In the genomic region with DNA sequence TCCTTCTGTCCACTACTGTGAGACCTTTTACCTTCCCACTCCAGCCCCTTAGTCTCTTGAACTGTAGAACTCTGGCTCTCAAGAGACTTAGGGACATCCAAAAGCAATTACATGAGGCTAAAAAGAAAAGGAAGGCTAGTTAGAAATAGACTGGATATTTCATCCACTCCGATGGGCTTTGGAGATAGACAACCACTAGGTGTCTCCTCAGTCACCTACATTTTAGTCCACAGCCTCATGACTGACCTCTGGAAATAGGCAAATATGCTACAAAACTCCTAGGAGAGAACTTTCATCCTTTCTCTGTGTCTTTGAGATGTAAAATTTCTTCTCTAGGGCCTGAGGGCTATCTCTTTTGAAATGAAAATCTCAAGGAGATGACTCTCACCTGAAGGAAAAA, we compare ENCODE assay signal across 8 cellular contexts. TPM values are rescaled to one million over a fixed set of nuclear protein-coding genes. Genes with fewer than 3 reads are reported as not detected.
DNase-seq lines count a peak whose midpoint lies in the region; ATAC-seq, FAIRE-seq and TF ChIP-seq lines count a peak whose summit lies in the region.

No MANE protein-coding gene starts in this region.

- no peaks in the 10 kb centered on the region for H3K9me3 ChIP-seq in WERI-Rb-1 (ENCODE audit: severe bottlenecking)
- H3K9me3 ChIP-seq in HepG2 (ENCODE audit: low read length) = no peaks in the 10 kb centered on the region
- no peaks in the 10 kb centered on the region for H3K9me3 ChIP-seq in aorta (ENCODE audit: control insufficient read depth, low read length)

- intact Hi-C loops in HepG2 (cut with micrococcal nuclease; ENCODE audit: unreplicated experiment) (loop anchor here (5.0 to 10.0 kb wide), 2 partner anchors 48 to 91 kb away; partner anchors contain the start of genes CUL4B and MCTS1), aorta (cut with DNase I) (no loop called here)

- H3K36me3 ChIP-seq in WERI-Rb-1 = no peaks in the 10 kb centered on the region
- H3K36me3 ChIP-seq in HepG2 (replicated peaks in 1 of 2; ENCODE audit: control insufficient read depth in 1 of 2, insufficient read depth in 2 of 2, low read length in 2 of 2) = no peaks in the 10 kb centered on the region
- H3K36me3 ChIP-seq in aorta (ENCODE audit: control insufficient read depth in 1 of 2, insufficient read depth in 2 of 2, low read length in 1 of 2) = no peaks in the 10 kb centered on the region

- H3K27ac ChIP-seq in WERI-Rb-1 (no peak overlapping the region), HepG2 (ENCODE audit: extremely low read length, insufficient read depth, low read length) (no peak overlapping the region), aorta (ENCODE audit: low read depth in 1 of 2, low read length in 2 of 2) (no peak overlapping the region)

- no peak overlapping the region for H3K9ac ChIP-seq in HepG2 (ENCODE audit: insufficient read depth, low read depth, low read length)

- TF ChIP-seq CTCF in WERI-Rb-1 (IDR thresholded peaks at IDR 0.05; ENCODE audit: low read depth, low read length) (peak; percentile 45), HepG2 (CRISPR knock-in tag; IDR thresholded peaks at IDR 0.05) (peak; percentile 60)

- WGBS in HepG2 (ENCODE audit: low lambda C conversion rate) = 8% methylated on average over 1 of the region's 1 CpG
- WGBS in aorta, 2 donors = 28 to 58% methylated on average over 1 of the region's 1 CpG

- POLR2A ChIA-PET in HepG2 (lab: Yijun Ruan, JAX) = no interaction called here

- in situ Hi-C loops in HepG2 (cut with HindIII; ENCODE audit: extremely low pct_ligation_motif_present, low pct_unique_long_range_greater_than_20kb) = loop anchor here (10.0 kb wide), 1 partner anchor 151 kb away; no protein-coding TSS in a partner anchor

- peaks cover 37% of the 10 kb centered on the region for H3K4me1 ChIP-seq in HepG2 (ENCODE audit: insufficient read depth, low read length)
- H3K4me1 ChIP-seq in aorta (ENCODE audit: control insufficient read depth in 1 of 2, insufficient read depth in 2 of 2, low read length in 2 of 2) = no peaks in the 10 kb centered on the region

- CTCF ChIA-PET in HepG2 (lab: Yijun Ruan, JAX; ENCODE audit: low intra/inter-chr PET ratio, low total read pairs) = no interaction called here

- no peaks in the 10 kb centered on the region for H3K27me3 ChIP-seq in WERI-Rb-1 (ENCODE audit: insufficient read depth, low read depth, severe bottlenecking)
- no peaks in the 10 kb centered on the region for H3K27me3 ChIP-seq in HepG2 (ENCODE audit: control insufficient read depth in 1 of 2, insufficient read depth in 2 of 2, low read length in 2 of 2)
- no peaks in the 10 kb centered on the region for H3K27me3 ChIP-seq in aorta (ENCODE audit: control insufficient read depth in 1 of 2, insufficient read depth in 2 of 2, low read length in 1 of 2)

- no peak for TF ChIP-seq POLR2A in HepG2 (IDR thresholded peaks at IDR 0.05; ENCODE audit: insufficient read depth in 1 of 2, low read depth in 2 of 2, low read length in 2 of 2)

- no peaks in the 10 kb centered on the region for H4K20me1 ChIP-seq in HepG2 (ENCODE audit: insufficient read depth, low read length)

- no peak for TF ChIP-seq EP300 in HepG2 (IDR thresholded peaks at IDR 0.05; ENCODE audit: low read depth in 2 of 2, low read length in 2 of 2)
- TF ChIP-seq EP300 in HepG2 (CRISPR knock-in tag; IDR thresholded peaks at IDR 0.05; ENCODE audit: borderline replicate concordance) = no peak

- no peak overlapping the region for H3K4me2 ChIP-seq in HepG2 (ENCODE audit: low read depth, low read length)

- peak; percentile 40 for FAIRE-seq in HepG2 (lab: Jason Lieb, UNC)

- no peak overlapping the region for H2AFZ ChIP-seq in HepG2 (ENCODE audit: low read length)

- no peaks in the 10 kb centered on the region for H3K79me2 ChIP-seq in HepG2 (ENCODE audit: insufficient read depth, low read length)

- DNase-seq in Daoy (ENCODE audit: low read depth) (peak; percentile 7), HT1080 (ENCODE audit: low read depth) (peak; percentile 17), WERI-Rb-1 (no peak), HepG2 (ENCODE audit: low spot score) (peak; percentile 32), SHP77 treated with DMSO at 0.1 percent for 48 hours (lab: John Stamatoyannopoulos, UW) (no peak), aorta (no peak), islet precursor cell (no peak)

- no peak for TF ChIP-seq RAD21 in HepG2 (CRISPR knock-in tag; IDR thresholded peaks at IDR 0.05)

- no TSS peak for BruUV-seq in HepG2 (replicated peaks; lab: Mats Ljungman, UMichigan)

- ATAC-seq in HepG2 (peak; percentile 86), aorta (ENCODE audit: low FRiP score) (no peak), HG02759 (IDR thresholded peaks at IDR 0.05; ENCODE audit: unreplicated experiment) (no peak)

- H3K4me3 ChIP-seq in WERI-Rb-1 (ENCODE audit: low read depth, low read length) (no peak overlapping the region), HepG2 (replicated peaks in 1 of 3; ENCODE audit: insufficient read depth in 1 of 3, low read depth in 2 of 3, low read length in 3 of 3) (no peak overlapping the region), aorta (ENCODE audit: low read length in 2 of 2) (no peak overlapping the region)

TF ChIP-seq in HepG2, 621 proteins besides CTCF, POLR2A, EP300 and RAD21 (continues in another document):
- TF ChIP-seq ZNF205 (CRISPR knock-in tag; IDR thresholded peaks at IDR 0.05) = no peak
- no peak for TF ChIP-seq MAFF (IDR thresholded peaks at IDR 0.05; ENCODE audit: low read depth, low read length)
- TF ChIP-seq PHF5A (CRISPR knock-in tag; IDR thresholded peaks at IDR 0.05; ENCODE audit: low read depth, unreplicated experiment) = no peak
- no peak for TF ChIP-seq SMARCE1 (IDR thresholded peaks at IDR 0.05; ENCODE audit: borderline replicate concordance)
- no peak for TF ChIP-seq ZFP37 (CRISPR knock-in tag; IDR thresholded peaks at IDR 0.05; ENCODE audit: borderline replicate concordance)
- TF ChIP-seq ZNF563 (CRISPR knock-in tag; IDR thresholded peaks at IDR 0.05) = no peak

RNA-seq across cellular contexts. Expression of gene LAMP2, which starts 45.1 kb away (rescaled TPM):
- 26.8 and 37.0 TPM in 2 replicates for total RNA-seq in Daoy (2014; rRNA removed; shearing (Covaris generic))
- total RNA-seq in HT1080 (2014; rRNA removed; shearing (Covaris generic)) = 33.2 and 50.2 TPM in 2 replicates
- 66.8 and 84.0 TPM in 2 replicates for polyA plus RNA-seq in HT1080 (2015; cell fraction: cytosol; rRNA removed)
- 133 and 159 TPM in 2 replicates for polyA plus RNA-seq in HT1080 (2015; cell fraction: nucleus; rRNA removed)
- total RNA-seq in HepG2 (2016; rRNA removed; fragmentation: Illumina TruSeq; extraction: Trizol) (63.0 and 127 TPM in 2 replicates), aorta (100 to 1,000 TPM in 1 of 2 donors, 10 to 100 TPM in 1; 71.8 to 101 TPM)
- 6.3 and 8.5 TPM in 2 replicates for total RNA-seq in HepG2 (2016; cell fraction: cytosol; rRNA removed; fragmentation: Illumina TruSeq; extraction: Trizol; ENCODE audit: low read depth)
- 61.8 and 127 TPM in 2 replicates for total RNA-seq in HepG2 (2016; cell fraction: insoluble cytoplasmic fraction; rRNA removed; fragmentation: Illumina TruSeq; extraction: Trizol)
- 14.0 and 16.8 TPM in 2 replicates for total RNA-seq in HepG2 (2016; cell fraction: membrane; rRNA removed; fragmentation: Illumina TruSeq; extraction: Trizol)
- total RNA-seq in HepG2 (2016; cell fraction: nucleus; rRNA removed; fragmentation: Illumina TruSeq; extraction: Trizol) = 117 and 132 TPM in 2 replicates
- polyA plus RNA-seq in HepG2 (2011; rRNA removed) (143 and 170 TPM in 2 replicates), aorta (10 to 100 TPM; 35.8 to 40.8 TPM)
- 88.8 and 129 TPM in 2 replicates for polyA plus RNA-seq in HepG2 (2011; cell fraction: cytosol; rRNA removed)
- 38.3 and 46.9 TPM in 2 replicates for polyA plus RNA-seq in HepG2 (2011; cell fraction: nucleus; rRNA removed)
- polyA plus RNA-seq in HepG2 (2012) = 131 and 146 TPM in 2 replicates
- 7.2 and 7.3 TPM in 2 replicates for polyA plus RNA-seq in HepG2 (2016; cell fraction: cytosol; fragmentation: Illumina TruSeq; extraction: Trizol; ENCODE audit: low read depth)
- 51.7 and 54.1 TPM in 2 replicates for polyA plus RNA-seq in HepG2 (2016; cell fraction: insoluble cytoplasmic fraction; fragmentation: Illumina TruSeq; extraction: Trizol; ENCODE audit: low read depth)
- 12.2 and 13.2 TPM in 2 replicates for polyA plus RNA-seq in HepG2 (2016; cell fraction: membrane; fragmentation: Illumina TruSeq; extraction: Trizol; ENCODE audit: low read depth)
- 124 and 129 TPM in 2 replicates for polyA plus RNA-seq in HepG2 (2016; cell fraction: nucleus; fragmentation: Illumina TruSeq; extraction: Trizol; ENCODE audit: insufficient read depth, low read depth)
- 28.8 and 70.3 TPM in 2 replicates for polyA minus RNA-seq in HepG2 (2011; rRNA and poly(A)+ RNA removed; ENCODE audit: low replicate concordance)
- 106 and 122 TPM in 2 replicates for polyA minus RNA-seq in HepG2 (2011; cell fraction: cytosol; rRNA and poly(A)+ RNA removed)
- 61.7 and 77.6 TPM in 2 replicates for polyA minus RNA-seq in HepG2 (2011; cell fraction: nucleus; rRNA and poly(A)+ RNA removed)

RNA-seq across cellular contexts. Expression of gene CUL4B, which starts 46.5 kb away (rescaled TPM):
- total RNA-seq in Daoy (2014; rRNA removed; shearing (Covaris generic)) = 30.1 and 35.5 TPM in 2 replicates
- total RNA-seq in HT1080 (2014; rRNA removed; shearing (Covaris generic)) = 16.3 and 18.2 TPM in 2 replicates
- polyA plus RNA-seq in HT1080 (2015; cell fraction: cytosol; rRNA removed) = 44.0 and 59.9 TPM in 2 replicates
- polyA plus RNA-seq in HT1080 (2015; cell fraction: nucleus; rRNA removed) = 118 and 125 TPM in 2 replicates
- total RNA-seq in HepG2 (2016; rRNA removed; fragmentation: Illumina TruSeq; extraction: Trizol) = 28.5 and 50.0 TPM in 2 replicates
- total RNA-seq in HepG2 (2016; cell fraction: cytosol; rRNA removed; fragmentation: Illumina TruSeq; extraction: Trizol; ENCODE audit: low read depth) = 1.9 and 3.0 TPM in 2 replicates
- total RNA-seq in HepG2 (2016; cell fraction: insoluble cytoplasmic fraction; rRNA removed; fragmentation: Illumina TruSeq; extraction: Trizol) = 27.7 and 47.4 TPM in 2 replicates
- 13.7 and 16.5 TPM in 2 replicates for total RNA-seq in HepG2 (2016; cell fraction: membrane; rRNA removed; fragmentation: Illumina TruSeq; extraction: Trizol)
- total RNA-seq in HepG2 (2016; cell fraction: nucleus; rRNA removed; fragmentation: Illumina TruSeq; extraction: Trizol) = 27.4 and 28.7 TPM in 2 replicates
- polyA plus RNA-seq in HepG2 (2011; rRNA removed) = 20.0 and 21.6 TPM in 2 replicates
- 7.2 and 9.7 TPM in 2 replicates for polyA plus RNA-seq in HepG2 (2011; cell fraction: cytosol; rRNA removed)
- polyA plus RNA-seq in HepG2 (2011; cell fraction: nucleus; rRNA removed) = 20.0 and 20.3 TPM in 2 replicates
- 21.4 and 31.8 TPM in 2 replicates for polyA plus RNA-seq in HepG2 (2012)
- polyA plus RNA-seq in HepG2 (2016; cell fraction: cytosol; fragmentation: Illumina TruSeq; extraction: Trizol; ENCODE audit: low read depth) = 1.6 and 1.7 TPM in 2 replicates
- 34.8 and 35.0 TPM in 2 replicates for polyA plus RNA-seq in HepG2 (2016; cell fraction: insoluble cytoplasmic fraction; fragmentation: Illumina TruSeq; extraction: Trizol; ENCODE audit: low read depth)
- 5.6 and 7.3 TPM in 2 replicates for polyA plus RNA-seq in HepG2 (2016; cell fraction: membrane; fragmentation: Illumina TruSeq; extraction: Trizol; ENCODE audit: low read depth)
- 38.2 and 39.5 TPM in 2 replicates for polyA plus RNA-seq in HepG2 (2016; cell fraction: nucleus; fragmentation: Illumina TruSeq; extraction: Trizol; ENCODE audit: insufficient read depth, low read depth)
- 108 and 117 TPM in 2 replicates for polyA minus RNA-seq in HepG2 (2011; rRNA and poly(A)+ RNA removed; ENCODE audit: low replicate concordance)
- 29.7 and 32.7 TPM in 2 replicates for polyA minus RNA-seq in HepG2 (2011; cell fraction: cytosol; rRNA and poly(A)+ RNA removed)
- 31.4 and 38.3 TPM in 2 replicates for polyA minus RNA-seq in HepG2 (2011; cell fraction: nucleus; rRNA and poly(A)+ RNA removed)
- total RNA-seq in aorta = 10 to 100 TPM; 47.3 to 48.2 TPM
- 10 to 100 TPM; 22.4 to 53.5 TPM for polyA plus RNA-seq in aorta

Comparison
In these comparisons a context has a peak if more than half of its experiments do, and no peak if none do; other contexts are left out.
1. DNase-seq: peak in Daoy (single experiment), HT1080 (single experiment) and HepG2 (single experiment); none in WERI-Rb-1 (single experiment), SHP77 treated with DMSO at 0.1 percent for 48 hours (single experiment), aorta (0 of 2) and islet precursor cell (single experiment).